ENCODE assay signal across 8 cellular contexts in the genomic region with DNA sequence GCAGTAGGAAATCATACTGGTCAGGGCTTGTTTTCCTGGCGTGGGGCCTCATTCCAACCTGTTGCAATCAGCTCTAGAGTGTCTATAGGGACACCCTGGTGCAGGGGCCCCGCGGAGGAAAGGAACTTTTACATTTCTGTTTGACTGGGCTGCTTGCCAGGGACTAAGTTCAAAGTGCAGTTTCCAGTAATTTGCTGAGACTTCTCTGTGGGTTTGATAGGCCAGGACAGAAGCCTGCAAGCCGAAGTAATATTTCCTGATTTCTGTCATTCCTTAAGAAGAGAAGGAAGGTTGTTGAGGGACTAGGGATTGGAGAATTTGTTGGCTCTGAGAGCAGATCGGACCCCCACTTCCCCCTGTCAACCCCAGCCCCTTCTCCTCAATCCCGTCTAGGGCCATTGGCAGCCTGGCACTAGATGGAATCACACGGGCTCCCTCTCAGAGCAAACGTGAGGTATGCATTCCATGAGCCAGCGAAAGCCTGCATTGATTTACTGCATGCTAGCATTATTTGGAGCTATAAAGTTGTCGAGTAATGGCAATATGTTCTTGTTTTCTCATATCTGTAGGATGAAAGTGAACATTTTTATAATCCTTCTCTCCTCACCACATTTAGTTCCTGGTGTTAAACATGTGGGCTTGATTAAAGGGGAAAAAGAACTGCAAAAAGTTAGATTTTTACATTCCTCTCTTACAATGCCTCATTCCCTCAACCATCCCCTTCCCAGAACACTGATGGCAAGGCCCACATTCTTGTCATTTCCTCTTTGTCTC.
DNase-seq lines count a peak whose midpoint lies in the region; ATAC-seq lines count a peak whose summit lies in the region.

No MANE protein-coding gene starts in this region.

- peak overlapping the region; percentile 13; the same call in 1 of the 2 replicates for H3K27ac ChIP-seq in HUES6 (ENCODE audit: low read depth, low read length)
- H3K27ac ChIP-seq in Karpas-422 (ENCODE audit: low read length), result no peak overlapping the region

- H3K27me3 ChIP-seq in HUES6 (ENCODE audit: control insufficient read depth, insufficient read depth, low read length), result no peaks in the 10 kb centered on the region
- no peaks in the 10 kb centered on the region for H3K27me3 ChIP-seq in Karpas-422 (ENCODE audit: low read length)

- H3K36me3 Mint-ChIP-seq in activated T-cell treated with anti-CD3 and anti-CD28 coated beads, Interleukin-2, amount 50 U/mL, for 24 hours (ENCODE audit: low read depth), result no peaks in the 10 kb centered on the region

- no peak overlapping the region for H2AFZ ChIP-seq in Karpas-422 (ENCODE audit: low read length)

- DNase-seq in amygdala (lab: John Stamatoyannopoulos, UW) (peak in 34 of 56 donors; percentile 3 to 58 (median 22)), hepatic stellate cell (ENCODE audit: low spot score) (peak; percentile 54), skeletal muscle cell (ENCODE audit: low read depth) (peak; percentile 97), Karpas-422 (no peak), NCI-H446 treated with DMSO at 0.1 percent for 48 hours (lab: John Stamatoyannopoulos, UW) (no peak)
- no peak for DNase-seq in activated T-cell treated with anti-CD3 and anti-CD28 coated beads, Interleukin-2, amount 50 U/mL, for 24 hours

- no peak overlapping the region for H3K4me3 Mint-ChIP-seq in activated T-cell treated with anti-CD3 and anti-CD28 coated beads, Interleukin-2, amount 50 U/mL, for 24 hours

- H3K4me1 ChIP-seq in HUES6 (ENCODE audit: control insufficient read depth, insufficient read depth, low read length) (peaks cover 49% of the 10 kb centered on the region), Karpas-422 (ENCODE audit: low read length) (no peaks in the 10 kb centered on the region)

- no peaks in the 10 kb centered on the region for H3K9me3 Mint-ChIP-seq in activated T-cell treated with anti-CD3 and anti-CD28 coated beads, Interleukin-2, amount 50 U/mL, for 24 hours

- no peak for ATAC-seq in HG03280 (IDR thresholded peaks at IDR 0.05; ENCODE audit: unreplicated experiment)

- H3K9ac ChIP-seq in HUES6 (ENCODE audit: low read length) (no peak overlapping the region), Karpas-422 (ENCODE audit: low read length) (no peak overlapping the region)

- H3K36me3 ChIP-seq in HUES6 (ENCODE audit: control insufficient read depth, insufficient read depth, low read length), result no peaks in the 10 kb centered on the region
- H3K36me3 ChIP-seq in Karpas-422 (ENCODE audit: insufficient read depth, low read length), result no peaks in the 10 kb centered on the region

- H3K9me3 ChIP-seq in HUES6 (ENCODE audit: control insufficient read depth, insufficient read depth, low read depth, low read length), result 0 out of 2 replicates have a peak, but pooled peaks cover under 1% of the 10 kb centered on the region
- no peaks in the 10 kb centered on the region for H3K9me3 ChIP-seq in Karpas-422 (ENCODE audit: low read length)

- no peaks in the 10 kb centered on the region for H3K79me2 ChIP-seq in Karpas-422 (ENCODE audit: low read length)

- no peak overlapping the region for H3K4me2 ChIP-seq in Karpas-422 (ENCODE audit: low read depth, low read length, poor library complexity, severe bottlenecking)

- H3K4me1 Mint-ChIP-seq in activated T-cell treated with anti-CD3 and anti-CD28 coated beads, Interleukin-2, amount 50 U/mL, for 24 hours (ENCODE audit: low read depth), result no peaks in the 10 kb centered on the region

- H3K4me3 ChIP-seq in HUES6 (ENCODE audit: low read depth, low read length) (no peak overlapping the region), skeletal muscle cell (ENCODE audit: low read depth, low read length) (no peak overlapping the region), Karpas-422 (ENCODE audit: low read length) (no peak overlapping the region)

- no peaks in the 10 kb centered on the region for H3K9me2 ChIP-seq in Karpas-422 (replicated peaks; ENCODE audit: insufficient read depth, low read length)

- no peak overlapping the region for H3K27ac Mint-ChIP-seq in activated T-cell treated with anti-CD3 and anti-CD28 coated beads, Interleukin-2, amount 50 U/mL, for 24 hours

- H4K20me1 ChIP-seq in Karpas-422 (ENCODE audit: insufficient read depth, low read depth, low read length), result no peaks in the 10 kb centered on the region

- H3K27me3 Mint-ChIP-seq in activated T-cell treated with anti-CD3 and anti-CD28 coated beads, Interleukin-2, amount 50 U/mL, for 24 hours, result no peaks in the 10 kb centered on the region

Comparison
In these comparisons a context has a peak if more than half of its experiments do, and no peak if none do; other contexts are left out.
1. DNase-seq: peak in amygdala (34 of 56), hepatic stellate cell (single experiment) and skeletal muscle cell (single experiment); none in activated T-cell treated with anti-CD3 and anti-CD28 coated beads, Interleukin-2, amount 50 U/mL, for 24 hours (single experiment), Karpas-422 (single experiment) and NCI-H446 treated with DMSO at 0.1 percent for 48 hours (single experiment).